In the genomic region with DNA sequence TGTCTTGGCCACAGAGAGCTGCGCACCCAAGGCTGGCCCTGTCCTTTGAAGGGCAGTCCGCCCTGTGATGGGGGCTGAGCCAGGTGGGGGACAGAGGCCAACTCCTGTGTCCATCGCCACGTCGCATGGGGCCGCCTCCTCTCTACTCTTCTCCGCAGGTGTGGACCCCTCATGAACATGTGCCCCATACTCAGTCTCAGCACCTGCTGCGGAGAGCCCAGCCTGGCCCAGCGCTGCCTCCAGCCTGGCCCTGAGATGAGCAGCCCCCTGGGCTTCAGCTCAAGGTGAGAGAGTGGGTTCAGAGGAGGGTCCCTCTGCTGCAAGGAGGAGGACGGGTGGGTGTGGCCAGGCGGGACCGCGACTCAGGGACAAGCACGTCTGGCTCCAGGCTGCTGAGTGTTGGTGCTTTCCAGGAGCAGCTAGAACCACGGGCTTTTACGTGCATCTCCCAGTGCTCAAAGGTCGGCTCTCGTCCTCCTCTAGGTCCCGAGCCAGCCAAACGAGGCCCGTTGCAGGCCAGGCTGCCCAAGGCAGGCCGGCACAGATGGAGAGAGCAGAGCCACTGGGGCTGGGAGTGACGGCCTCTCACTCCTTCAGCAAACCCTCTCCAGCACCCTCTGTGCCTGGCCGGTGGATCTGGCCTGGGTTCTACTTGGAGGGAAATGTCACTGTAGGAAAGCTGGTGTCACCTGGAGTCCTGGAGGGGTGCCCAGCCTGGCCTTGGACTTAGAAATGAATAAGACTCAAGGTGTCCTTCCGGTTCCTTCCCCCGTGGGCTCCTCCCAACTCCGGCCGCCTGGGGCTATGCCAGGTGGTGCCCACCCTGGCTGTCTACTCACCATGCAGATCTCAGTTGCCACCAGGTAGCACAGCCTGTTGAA, we compare ENCODE assay signal across 24 cellular contexts. TPM values are rescaled to one million over a fixed set of nuclear protein-coding genes. Genes with fewer than 3 reads are reported as not detected.
A peak's percentile ranks its signal among the peaks of the same experiment; 100 is the strongest.
DNase-seq lines count a peak whose midpoint lies in the region; ATAC-seq, FAIRE-seq and TF ChIP-seq lines count a peak whose summit lies in the region.
"Had no signal": no experiment of that assay in that cellular context is flagged by ENCODE, and none has a peak within 500 bp of the region (broad histone marks: within the 10 kb centered on the region; RNA-seq: fewer than 3 reads in every experiment).

No MANE protein-coding gene starts in this region.

- 78 to 83% methylated on average over 28 of the region's 28 CpGs for WGBS in aorta, 2 donors

- peaks cover 5 to 20% of the 10 kb centered on the region in 2 donors for H3K27me3 Mint-ChIP-seq in natural killer cell treated with Interleukin-12 subunit alpha and Interleukin-12 subunit beta and Interleukin-15 and Interleukin-18, amount 100 ng/mL, for 72 hours
- H3K27me3 Mint-ChIP-seq in natural killer cell (ENCODE audit: low read depth in 2 of 2), result peaks cover 4 to 18% of the 10 kb centered on the region in 2 donors

- H3K4me1 ChIP-seq in mucosa of descending colon (ENCODE audit: low read depth) (no peaks in the 10 kb centered on the region), aorta (ENCODE audit: control insufficient read depth in 1 of 2, insufficient read depth in 2 of 2, low read length in 2 of 2) (no peaks in the 10 kb centered on the region)
- H3K4me1 ChIP-seq: adrenal gland, colonic mucosa, HAP-1 had no signal

- FAIRE-seq in D721Med (lab: Jason Lieb, UNC), result no peak
- FAIRE-seq: keratinocyte had no signal

- DNase-seq in natural killer cell treated with Interleukin-12 subunit alpha and Interleukin-12 subunit beta and Interleukin-15 and Interleukin-18, amount 100 ng/mL, for 72 hours (ENCODE audit: low spot score), result peak; percentile 56
- DNase-seq in natural killer cell (no peak), ecto neural progenitor cell (ENCODE audit: low spot score) (peak; percentile 39), mucosa of descending colon (peak in 2 of 3 donors; percentile 8 to 34), aorta (peak; percentile 37 to 63), D721Med (ENCODE audit: insufficient read length, low spot score) (no peak), NCI-H345 treated with DMSO at 0.1 percent for 48 hours (lab: John Stamatoyannopoulos, UW; ENCODE audit: unreplicated experiment) (no peak)
- DNase-seq: activated CD4-positive, alpha-beta T cell treated with anti-CD3 and anti-CD28 coated beads, Interleukin-2, amount 50 U/mL, for 4 hours; activated gamma-delta T cell; colonic mucosa; EL; NCI-H1092 treated with DMSO at 0.1 percent for 48 hours; NCI-H1930; NCI-H226; stimulated activated CD4-positive, alpha-beta T cell treated with anti-CD3 and anti-CD28 coated beads, Interleukin-4, amount 100 ng/mL, for 4 hours; stimulated activated naive CD4-positive, alpha-beta T cell treated with Interleukin-2 at 50 U/mL for 16 hours; T1000 had no signal

- TF ChIP-seq CTCF in natural killer cell (IDR thresholded peaks at IDR 0.05), result no peak
- TF ChIP-seq CTCF in mucosa of descending colon (IDR thresholded peaks at IDR 0.05), result no peak
- TF ChIP-seq CTCF in D721Med (IDR thresholded peaks at IDR 0.05; ENCODE audit: insufficient read depth, missing control alignments), result no peak

- H3K4me1 Mint-ChIP-seq in natural killer cell treated with Interleukin-12 subunit alpha and Interleukin-12 subunit beta and Interleukin-15 and Interleukin-18, amount 100 ng/mL, for 72 hours (ENCODE audit: low read depth in 2 of 2), result no peaks in the 10 kb centered on the region
- no peaks in the 10 kb centered on the region for H3K4me1 Mint-ChIP-seq in natural killer cell
- H3K4me1 Mint-ChIP-seq: CD14-positive monocyte, memory B cell had no signal

- H3K9me3 ChIP-seq in mucosa of descending colon (no peaks in the 10 kb centered on the region), aorta (ENCODE audit: control insufficient read depth, low read length) (no peaks in the 10 kb centered on the region)
- H3K9me3 ChIP-seq: adrenal gland, colonic mucosa, HAP-1, thyroid gland had no signal

- intact Hi-C loops in natural killer cell (cut with micrococcal nuclease) (no loop called here), mucosa of descending colon (cut with DNase I, micrococcal nuclease) (no loop called here), aorta (cut with DNase I) (no loop called here)

- H3K4me3 Mint-ChIP-seq in natural killer cell treated with Interleukin-12 subunit alpha and Interleukin-12 subunit beta and Interleukin-15 and Interleukin-18, amount 100 ng/mL, for 72 hours, result no peak overlapping the region
- no peak overlapping the region for H3K4me3 Mint-ChIP-seq in natural killer cell
- H3K4me3 Mint-ChIP-seq: CD14-positive monocyte, memory B cell had no signal

- H3K27me3 ChIP-seq in aorta (ENCODE audit: control insufficient read depth in 1 of 2, insufficient read depth in 2 of 2, low read length in 1 of 2), result no peaks in the 10 kb centered on the region
- H3K27me3 ChIP-seq: adrenal gland, colonic mucosa, thyroid gland had no signal

- H3K36me3 Mint-ChIP-seq in natural killer cell treated with Interleukin-12 subunit alpha and Interleukin-12 subunit beta and Interleukin-15 and Interleukin-18, amount 100 ng/mL, for 72 hours, result no peaks in the 10 kb centered on the region
- H3K36me3 Mint-ChIP-seq in natural killer cell, result no peaks in the 10 kb centered on the region
- H3K36me3 Mint-ChIP-seq: CD14-positive monocyte, memory B cell had no signal

- H3K9me3 Mint-ChIP-seq in natural killer cell treated with Interleukin-12 subunit alpha and Interleukin-12 subunit beta and Interleukin-15 and Interleukin-18, amount 100 ng/mL, for 72 hours, result no peaks in the 10 kb centered on the region
- no peaks in the 10 kb centered on the region for H3K9me3 Mint-ChIP-seq in natural killer cell
- H3K9me3 Mint-ChIP-seq: CD14-positive monocyte, memory B cell had no signal

- ATAC-seq in natural killer cell treated with Interleukin-12 subunit alpha and Interleukin-12 subunit beta and Interleukin-15 and Interleukin-18, amount 100 ng/mL, for 72 hours, result no peak
- ATAC-seq in natural killer cell, result no peak
- no peak for ATAC-seq in mucosa of descending colon
- no peak for ATAC-seq in aorta (ENCODE audit: low FRiP score)
- no peak for ATAC-seq in GM21786 (IDR thresholded peaks at IDR 0.05; ENCODE audit: unreplicated experiment)

- H3K36me3 ChIP-seq in mucosa of descending colon (ENCODE audit: low read depth) (no peaks in the 10 kb centered on the region), aorta (ENCODE audit: control insufficient read depth in 1 of 2, insufficient read depth in 2 of 2, low read length in 1 of 2) (no peaks in the 10 kb centered on the region)
- H3K36me3 ChIP-seq: adrenal gland, colonic mucosa, HAP-1, thyroid gland had no signal

- H3K4me3 ChIP-seq in mucosa of descending colon (no peak overlapping the region), aorta (ENCODE audit: low read length in 2 of 2) (no peak overlapping the region)
- H3K4me3 ChIP-seq: adrenal gland, colonic mucosa, HAP-1, thyroid gland had no signal

- no peak overlapping the region for H3K27ac Mint-ChIP-seq in natural killer cell treated with Interleukin-12 subunit alpha and Interleukin-12 subunit beta and Interleukin-15 and Interleukin-18, amount 100 ng/mL, for 72 hours
- no peak overlapping the region for H3K27ac Mint-ChIP-seq in natural killer cell
- H3K27ac Mint-ChIP-seq: CD14-positive monocyte, memory B cell had no signal

- H3K27ac ChIP-seq in aorta (ENCODE audit: low read depth in 1 of 2, low read length in 2 of 2), result no peak overlapping the region
- H3K27ac ChIP-seq: adrenal gland, colonic mucosa had no signal

RNA-seq across cellular contexts. Expression of a gene that starts 48.9 kb away (rescaled TPM):
- total RNA-seq in natural killer cell treated with Interleukin-12 subunit alpha and Interleukin-12 subunit beta and Interleukin-15 and Interleukin-18, amount 100 ng/mL, for 72 hours, result 10 to 100 TPM; 12.4 to 17.0 TPM
- 10 to 100 TPM; 24.4 to 35.0 (median 25.5) TPM for total RNA-seq in natural killer cell
- total RNA-seq in mucosa of descending colon, result 10 to 100 TPM; 36.1 to 75.7 (median 56.1) TPM
- 10 to 100 TPM; 71.7 to 95.8 TPM for total RNA-seq in aorta
- 10 to 100 TPM; 72.2 to 82.1 TPM for polyA plus RNA-seq in aorta

Comparison
In these comparisons a context has a peak if more than half of its experiments do, and no peak if none do; other contexts are left out.
1. DNase-seq: peak in natural killer cell treated with Interleukin-12 subunit alpha and Interleukin-12 subunit beta and Interleukin-15 and Interleukin-18, amount 100 ng/mL, for 72 hours (single experiment), ecto neural progenitor cell (single experiment), mucosa of descending colon (2 of 3) and aorta (2 of 2); none in natural killer cell (single experiment), D721Med (single experiment) and NCI-H345 treated with DMSO at 0.1 percent for 48 hours (single experiment).